Comparison of ENCODE assay signal across 26 cellular contexts in genomic region chr10:124865676-124866075, GRCh38.
A peak's percentile ranks its signal among the peaks of the same experiment; 100 is the strongest.
DNase-seq lines count a peak whose midpoint lies in the region; ATAC-seq, FAIRE-seq and TF ChIP-seq lines count a peak whose summit lies in the region.
"Had no signal": no experiment of that assay in that cellular context is flagged by ENCODE, and none has a peak within 500 bp of the region (broad histone marks: within the 10 kb centered on the region; RNA-seq: fewer than 3 reads in every experiment).

No MANE protein-coding gene starts in this region.

- H3K4me1 Mint-ChIP-seq in nephron progenitor cell: peaks cover 14% of the 10 kb centered on the region
- no peaks in the 10 kb centered on the region for H3K4me1 Mint-ChIP-seq in activated CD4-positive, alpha-beta T cell treated with anti-CD3 and anti-CD28 coated beads, Interleukin-2, amount 10 ng/mL, durations not matched to agents 24 days and 14 days
- H3K4me1 Mint-ChIP-seq: CD14-positive monocyte; CD8-positive, alpha-beta memory T cell had no signal

- TF ChIP-seq RAD21 in HepG2 (CRISPR knock-in tag; IDR thresholded peaks at IDR 0.05): no peak

- no peak overlapping the region for H3K4me3 Mint-ChIP-seq in nephron progenitor cell
- no peak overlapping the region for H3K4me3 Mint-ChIP-seq in activated CD4-positive, alpha-beta T cell treated with anti-CD3 and anti-CD28 coated beads, Interleukin-2, amount 10 ng/mL, durations not matched to agents 24 days and 14 days
- H3K4me3 Mint-ChIP-seq: CD14-positive monocyte; CD4-positive, alpha-beta T cell; CD8-positive, alpha-beta memory T cell; HFFc6 had no signal

- H3K9me3 ChIP-seq in HepG2 (ENCODE audit: low read length): no peaks in the 10 kb centered on the region
- H3K9me3 ChIP-seq: A549; BE2C; BLaER1 treated with 17β-estradiol and CSF1 and Interleukin-3, amounts not matched to agents 10 nM and 100 nM had no signal

- no peaks in the 10 kb centered on the region for H3K36me3 Mint-ChIP-seq in nephron progenitor cell (ENCODE audit: low read depth)
- H3K36me3 Mint-ChIP-seq in activated CD4-positive, alpha-beta T cell treated with anti-CD3 and anti-CD28 coated beads, Interleukin-2, amount 10 ng/mL, durations not matched to agents 24 days and 14 days (ENCODE audit: low read depth): no peaks in the 10 kb centered on the region
- H3K36me3 Mint-ChIP-seq: CD14-positive monocyte; CD8-positive, alpha-beta memory T cell had no signal

- intact Hi-C loops in HepG2 (cut with micrococcal nuclease; ENCODE audit: unreplicated experiment): no loop called here
- intact Hi-C loops in cardiac septum (cut with DNase I): no loop called here
- intact Hi-C loops in activated CD4-positive, alpha-beta T cell treated with anti-CD3 and anti-CD28 coated beads, Interleukin-2, amount 10 ng/mL, durations not matched to agents 24 days and 14 days (cut with micrococcal nuclease): no loop called here

- no peak overlapping the region for H3K9ac ChIP-seq in HepG2 (ENCODE audit: insufficient read depth, low read depth, low read length)
- H3K9ac ChIP-seq: BLaER1 treated with 17β-estradiol and CSF1 and Interleukin-3, amounts not matched to agents 10 nM and 100 nM had no signal

- CTCF ChIA-PET in HepG2 (lab: Yijun Ruan, JAX; ENCODE audit: low intra/inter-chr PET ratio, low total read pairs): no interaction called here

- no peak overlapping the region for H3K4me3 ChIP-seq in HepG2 (replicated peaks in 1 of 3; ENCODE audit: insufficient read depth in 1 of 3, low read depth in 2 of 3, low read length in 3 of 3)
- H3K4me3 ChIP-seq: A549; BLaER1 treated with 17β-estradiol and CSF1 and Interleukin-3, amounts not matched to agents 10 nM and 100 nM; HAP-1 had no signal

- peak overlapping the region; percentile 82 for H3K4me2 ChIP-seq in HepG2 (ENCODE audit: low read depth, low read length)
- H3K4me2 ChIP-seq: A549; BLaER1 treated with 17β-estradiol and CSF1 and Interleukin-3, amounts not matched to agents 10 nM and 100 nM had no signal

- ATAC-seq in HepG2: no peak
- no peak for ATAC-seq in HG03097 (IDR thresholded peaks at IDR 0.05; ENCODE audit: low FRiP score, unreplicated experiment)
- ATAC-seq: A549 had no signal

- POLR2A ChIA-PET in HepG2 (lab: Yijun Ruan, JAX): no interaction called here

- H2AFZ ChIP-seq in HepG2 (ENCODE audit: low read length): no peak overlapping the region

- no peak for FAIRE-seq in HepG2 (lab: Jason Lieb, UNC)
- FAIRE-seq: A549, D721Med, GM12891, GM18507, H54 had no signal

- H4K20me1 ChIP-seq in HepG2 (ENCODE audit: insufficient read depth, low read length): no peaks in the 10 kb centered on the region
- H4K20me1 ChIP-seq: BLaER1 treated with 17β-estradiol and CSF1 and Interleukin-3, amounts not matched to agents 10 nM and 100 nM had no signal

- H3K27me3 Mint-ChIP-seq in nephron progenitor cell (ENCODE audit: low read depth, poor library complexity): peaks cover 3% of the 10 kb centered on the region
- H3K27me3 Mint-ChIP-seq in activated CD4-positive, alpha-beta T cell treated with anti-CD3 and anti-CD28 coated beads, Interleukin-2, amount 10 ng/mL, durations not matched to agents 24 days and 14 days: peaks cover 6% of the 10 kb centered on the region
- H3K27me3 Mint-ChIP-seq: CD4-positive, alpha-beta T cell had no signal

- TF ChIP-seq EP300 in HepG2 (IDR thresholded peaks at IDR 0.05; ENCODE audit: low read depth in 2 of 2, low read length in 2 of 2) (no peak), HepG2 (CRISPR knock-in tag; IDR thresholded peaks at IDR 0.05; ENCODE audit: borderline replicate concordance) (no peak)

- no peak for DNase-seq in HepG2 (ENCODE audit: low spot score)
- DNase-seq in nephron progenitor cell: no peak
- no peak for DNase-seq in cardiac septum (ENCODE audit: low spot score)
- DNase-seq in activated CD4-positive, alpha-beta T cell treated with anti-CD3 and anti-CD28 coated beads, Interleukin-2, amount 10 ng/mL, durations not matched to agents 24 days and 14 days: no peak
- no peak for DNase-seq in NCI-H2227 treated with DMSO at 0.1 percent for 48 hours (lab: John Stamatoyannopoulos, UW)
- DNase-seq: 8988T; ACHN; AML-193; BE2C; CD4-positive, alpha-beta T cell; CD8-positive, alpha-beta memory T cell; DMS 273 treated with DMSO at 0.1 percent for 48 hours; DMS79 treated with DMSO at 0.1 percent for 48 hours; GF-D8; GOT3; HFFc6 had no signal

- H3K79me2 ChIP-seq in HepG2 (ENCODE audit: insufficient read depth, low read length): no peaks in the 10 kb centered on the region

- in situ Hi-C loops in HepG2 (cut with HindIII; ENCODE audit: extremely low pct_ligation_motif_present, low pct_unique_long_range_greater_than_20kb): no loop called here

- no TSS peak for BruUV-seq in HepG2 (replicated peaks; lab: Mats Ljungman, UMichigan)

- TF ChIP-seq POLR2A in HepG2 (IDR thresholded peaks at IDR 0.05; ENCODE audit: insufficient read depth in 1 of 2, low read depth in 2 of 2, low read length in 2 of 2): no peak

- H3K36me3 ChIP-seq in HepG2 (replicated peaks in 1 of 2; ENCODE audit: control insufficient read depth in 1 of 2, insufficient read depth in 2 of 2, low read length in 2 of 2): no peaks in the 10 kb centered on the region
- H3K36me3 ChIP-seq: BE2C; BLaER1 treated with 17β-estradiol and CSF1 and Interleukin-3, amounts not matched to agents 10 nM and 100 nM; HAP-1 had no signal

- H3K27ac ChIP-seq in VCaP: peak overlapping the region; percentile 59
- H3K27ac ChIP-seq in HepG2 (ENCODE audit: extremely low read length, insufficient read depth, low read length): no peak overlapping the region
- H3K27ac ChIP-seq: A549; BLaER1 treated with 17β-estradiol and CSF1 and Interleukin-3, amounts not matched to agents 10 nM and 100 nM had no signal

- H3K9me3 Mint-ChIP-seq in nephron progenitor cell: peaks cover 4% of the 10 kb centered on the region
- no peaks in the 10 kb centered on the region for H3K9me3 Mint-ChIP-seq in activated CD4-positive, alpha-beta T cell treated with anti-CD3 and anti-CD28 coated beads, Interleukin-2, amount 10 ng/mL, durations not matched to agents 24 days and 14 days
- H3K9me3 Mint-ChIP-seq: CD14-positive monocyte; CD4-positive, alpha-beta T cell; CD8-positive, alpha-beta memory T cell; HFFc6 had no signal

- WGBS in HepG2 (ENCODE audit: low lambda C conversion rate): 39% methylated on average over 2 of the region's 12 CpGs

- H3K27me3 ChIP-seq in HepG2 (ENCODE audit: control insufficient read depth in 1 of 2, insufficient read depth in 2 of 2, low read length in 2 of 2): peaks cover 0 to 11% of the 10 kb centered on the region in 2 experiments; a peak in 3 of 5 replicates
- H3K27me3 ChIP-seq: BE2C; BLaER1 treated with 17β-estradiol and CSF1 and Interleukin-3, amounts not matched to agents 10 nM and 100 nM had no signal

- peaks cover 30% of the 10 kb centered on the region for H3K4me1 ChIP-seq in HepG2 (ENCODE audit: insufficient read depth, low read length)
- H3K4me1 ChIP-seq: BE2C, HAP-1 had no signal

- peak overlapping the region; percentile 58 for H3K27ac Mint-ChIP-seq in nephron progenitor cell
- H3K27ac Mint-ChIP-seq in activated CD4-positive, alpha-beta T cell treated with anti-CD3 and anti-CD28 coated beads, Interleukin-2, amount 10 ng/mL, durations not matched to agents 24 days and 14 days: no peak overlapping the region
- H3K27ac Mint-ChIP-seq: CD14-positive monocyte; CD4-positive, alpha-beta T cell; CD8-positive, alpha-beta memory T cell; HFFc6 had no signal

- no peak for TF ChIP-seq CTCF in VCaP (conservative IDR thresholded peaks at IDR 0.05)
- TF ChIP-seq CTCF in HepG2 (CRISPR knock-in tag; IDR thresholded peaks at IDR 0.05): no peak
- TF ChIP-seq CTCF in nephron progenitor cell (IDR thresholded peaks at IDR 0.05): no peak

TF ChIP-seq in HepG2, 621 proteins besides CTCF, POLR2A, EP300 and RAD21:
- TF ChIP-seq GRHL1 (CRISPR knock-in tag; conservative IDR thresholded peaks at IDR 0.05) (no peak), ZNF484 (CRISPR knock-in tag; IDR thresholded peaks at IDR 0.05; ENCODE audit: borderline replicate concordance, low read depth) (no peak), PPARG (CRISPR knock-in tag; conservative IDR thresholded peaks at IDR 0.05) (no peak), HOXA7 (CRISPR knock-in tag; IDR thresholded peaks at IDR 0.05) (no peak), ZNF558 (CRISPR knock-in tag; IDR thresholded peaks at IDR 0.05; ENCODE audit: borderline replicate concordance) (no peak), IRX3 (CRISPR knock-in tag; IDR thresholded peaks at IDR 0.05; ENCODE audit: borderline replicate concordance, low read depth) (no peak), FOXO1 (CRISPR knock-in tag; IDR thresholded peaks at IDR 0.05) (no peak)
